2 cellular contexts compared by ENCODE assay signal in the genomic region with DNA sequence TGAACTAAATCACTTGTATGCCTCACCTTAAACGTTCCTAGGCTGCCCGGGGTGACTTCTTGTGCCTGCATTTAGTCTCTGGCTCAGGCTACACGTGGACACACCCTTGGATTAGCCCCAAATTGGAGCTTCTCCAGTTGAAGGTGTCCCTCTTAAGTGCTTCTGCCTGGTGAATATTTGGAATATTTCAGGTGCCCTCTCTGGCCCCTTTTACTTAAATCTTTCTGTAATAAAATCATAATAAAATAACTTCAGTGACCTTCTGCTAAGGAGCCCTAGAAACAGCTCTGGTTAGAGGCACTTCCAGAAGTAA.
TF ChIP-seq lines count a peak whose summit lies in the region.

No MANE protein-coding gene starts in this region.

TF ChIP-seq in SK-N-SH treated with all-trans-retinoic acid at 6 μM for 48 hours, 23 proteins besides CTCF, POLR2A, EP300 and RAD21 (continued from another document):
- TF ChIP-seq, protein P1, sequence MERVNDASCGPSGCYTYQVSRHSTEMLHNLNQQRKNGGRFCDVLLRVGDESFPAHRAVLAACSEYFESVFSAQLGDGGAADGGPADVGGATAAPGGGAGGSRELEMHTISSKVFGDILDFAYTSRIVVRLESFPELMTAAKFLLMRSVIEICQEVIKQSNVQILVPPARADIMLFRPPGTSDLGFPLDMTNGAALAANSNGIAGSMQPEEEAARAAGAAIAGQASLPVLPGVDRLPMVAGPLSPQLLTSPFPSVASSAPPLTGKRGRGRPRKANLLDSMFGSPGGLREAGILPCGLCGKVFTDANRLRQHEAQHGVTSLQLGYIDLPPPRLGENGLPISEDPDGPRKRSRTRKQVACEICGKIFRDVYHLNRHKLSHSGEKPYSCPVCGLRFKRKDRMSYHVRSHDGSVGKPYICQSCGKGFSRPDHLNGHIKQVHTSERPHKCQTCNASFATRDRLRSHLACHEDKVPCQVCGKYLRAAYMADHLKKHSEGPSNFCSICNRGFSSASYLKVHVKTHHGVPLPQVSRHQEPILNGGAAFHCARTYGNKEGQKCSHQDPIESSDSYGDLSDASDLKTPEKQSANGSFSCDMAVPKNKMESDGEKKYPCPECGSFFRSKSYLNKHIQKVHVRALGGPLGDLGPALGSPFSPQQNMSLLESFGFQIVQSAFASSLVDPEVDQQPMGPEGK (CRISPR knock-in tag; IDR thresholded peaks at IDR 0.05; ENCODE audit: borderline replicate concordance), result no peak

TF ChIP-seq in SK-N-SH, 30 proteins besides CTCF, POLR2A, EP300 and RAD21 (continued from another document):
- TF ChIP-seq, protein P2, sequence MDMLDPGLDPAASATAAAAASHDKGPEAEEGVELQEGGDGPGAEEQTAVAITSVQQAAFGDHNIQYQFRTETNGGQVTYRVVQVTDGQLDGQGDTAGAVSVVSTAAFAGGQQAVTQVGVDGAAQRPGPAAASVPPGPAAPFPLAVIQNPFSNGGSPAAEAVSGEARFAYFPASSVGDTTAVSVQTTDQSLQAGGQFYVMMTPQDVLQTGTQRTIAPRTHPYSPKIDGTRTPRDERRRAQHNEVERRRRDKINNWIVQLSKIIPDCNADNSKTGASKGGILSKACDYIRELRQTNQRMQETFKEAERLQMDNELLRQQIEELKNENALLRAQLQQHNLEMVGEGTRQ (IDR thresholded peaks at IDR 0.05; ENCODE audit: borderline replicate concordance, low read depth, low read length), result no peak
- TF ChIP-seq, protein P3, sequence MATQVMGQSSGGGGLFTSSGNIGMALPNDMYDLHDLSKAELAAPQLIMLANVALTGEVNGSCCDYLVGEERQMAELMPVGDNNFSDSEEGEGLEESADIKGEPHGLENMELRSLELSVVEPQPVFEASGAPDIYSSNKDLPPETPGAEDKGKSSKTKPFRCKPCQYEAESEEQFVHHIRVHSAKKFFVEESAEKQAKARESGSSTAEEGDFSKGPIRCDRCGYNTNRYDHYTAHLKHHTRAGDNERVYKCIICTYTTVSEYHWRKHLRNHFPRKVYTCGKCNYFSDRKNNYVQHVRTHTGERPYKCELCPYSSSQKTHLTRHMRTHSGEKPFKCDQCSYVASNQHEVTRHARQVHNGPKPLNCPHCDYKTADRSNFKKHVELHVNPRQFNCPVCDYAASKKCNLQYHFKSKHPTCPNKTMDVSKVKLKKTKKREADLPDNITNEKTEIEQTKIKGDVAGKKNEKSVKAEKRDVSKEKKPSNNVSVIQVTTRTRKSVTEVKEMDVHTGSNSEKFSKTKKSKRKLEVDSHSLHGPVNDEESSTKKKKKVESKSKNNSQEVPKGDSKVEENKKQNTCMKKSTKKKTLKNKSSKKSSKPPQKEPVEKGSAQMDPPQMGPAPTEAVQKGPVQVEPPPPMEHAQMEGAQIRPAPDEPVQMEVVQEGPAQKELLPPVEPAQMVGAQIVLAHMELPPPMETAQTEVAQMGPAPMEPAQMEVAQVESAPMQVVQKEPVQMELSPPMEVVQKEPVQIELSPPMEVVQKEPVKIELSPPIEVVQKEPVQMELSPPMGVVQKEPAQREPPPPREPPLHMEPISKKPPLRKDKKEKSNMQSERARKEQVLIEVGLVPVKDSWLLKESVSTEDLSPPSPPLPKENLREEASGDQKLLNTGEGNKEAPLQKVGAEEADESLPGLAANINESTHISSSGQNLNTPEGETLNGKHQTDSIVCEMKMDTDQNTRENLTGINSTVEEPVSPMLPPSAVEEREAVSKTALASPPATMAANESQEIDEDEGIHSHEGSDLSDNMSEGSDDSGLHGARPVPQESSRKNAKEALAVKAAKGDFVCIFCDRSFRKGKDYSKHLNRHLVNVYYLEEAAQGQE (IDR thresholded peaks at IDR 0.05; ENCODE audit: low read depth, low read length), result no peak
- TF ChIP-seq FOXM1 (IDR thresholded peaks at IDR 0.05; ENCODE audit: low read depth) (no peak), RCOR1 (IDR thresholded peaks at IDR 0.05; ENCODE audit: low read length) (no peak), TCF12 (IDR thresholded peaks at IDR 0.05) (no peak), RFX5 (IDR thresholded peaks at IDR 0.05; ENCODE audit: low read length) (no peak), ELF1 (IDR thresholded peaks at IDR 0.05) (no peak)
- TF ChIP-seq, protein P4, sequence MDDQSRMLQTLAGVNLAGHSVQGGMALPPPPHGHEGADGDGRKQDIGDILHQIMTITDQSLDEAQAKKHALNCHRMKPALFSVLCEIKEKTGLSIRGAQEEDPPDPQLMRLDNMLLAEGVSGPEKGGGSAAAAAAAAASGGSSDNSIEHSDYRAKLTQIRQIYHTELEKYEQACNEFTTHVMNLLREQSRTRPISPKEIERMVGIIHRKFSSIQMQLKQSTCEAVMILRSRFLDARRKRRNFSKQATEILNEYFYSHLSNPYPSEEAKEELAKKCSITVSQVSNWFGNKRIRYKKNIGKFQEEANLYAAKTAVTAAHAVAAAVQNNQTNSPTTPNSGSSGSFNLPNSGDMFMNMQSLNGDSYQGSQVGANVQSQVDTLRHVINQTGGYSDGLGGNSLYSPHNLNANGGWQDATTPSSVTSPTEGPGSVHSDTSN (IDR thresholded peaks at IDR 0.05), result no peak
